ENCODE assay signal across 8 cellular contexts in genomic region chr2:117835990-117836760, GRCh38. TPM values are rescaled to one million over a fixed set of nuclear protein-coding genes. Genes with fewer than 3 reads are reported as not detected.
DNase-seq lines count a peak whose midpoint lies in the region; ATAC-seq, FAIRE-seq and TF ChIP-seq lines count a peak whose summit lies in the region.

No MANE protein-coding gene starts in this region.

- FAIRE-seq in small intestine (lab: Jason Lieb, UNC): no peak

- H3K9me3 ChIP-seq in WERI-Rb-1 (ENCODE audit: severe bottlenecking) (no peaks in the 10 kb centered on the region), small intestine (ENCODE audit: control insufficient read depth, low read depth) (no peaks in the 10 kb centered on the region)

- H3K27ac Mint-ChIP-seq in immature natural killer cell: peak overlapping the region; percentile 50 to 98 (median 92)

- peak; percentile 88 for DNase-seq in D341Med (ENCODE audit: low spot score)
- DNase-seq in HuH-7 (ENCODE audit: low spot score): peak; percentile 81
- DNase-seq in WERI-Rb-1: peak; percentile 83
- DNase-seq in cardiac fibroblast (ENCODE audit: low read depth in 2 of 2): peak; percentile 87 to 90
- DNase-seq in immature natural killer cell: peak; percentile 68 to 69 (median 69)
- DNase-seq in small intestine: peak; percentile 67
- no peak for DNase-seq in NCI-H1436 treated with DMSO at 0.1 percent for 48 hours (lab: John Stamatoyannopoulos, UW)

- peaks cover 2 to 4% (median 2%) of the 10 kb centered on the region in 3 donors for H3K27me3 Mint-ChIP-seq in immature natural killer cell (ENCODE audit: low read depth in 3 of 3)

- peaks cover 3% of the 10 kb centered on the region for H3K36me3 ChIP-seq in WERI-Rb-1
- no peaks in the 10 kb centered on the region for H3K36me3 ChIP-seq in small intestine (ENCODE audit: control insufficient read depth in 2 of 2, insufficient read depth in 2 of 2, low read length in 2 of 2)

- H3K27me3 ChIP-seq in WERI-Rb-1 (ENCODE audit: insufficient read depth, low read depth, severe bottlenecking) (no peaks in the 10 kb centered on the region), small intestine (ENCODE audit: control insufficient read depth in 2 of 2, insufficient read depth in 2 of 2, low read length in 2 of 2) (no peaks in the 10 kb centered on the region)

- peak overlapping the region; percentile 86 to 98 (median 91) for H3K4me3 Mint-ChIP-seq in immature natural killer cell

- peaks cover 16 to 18% of the 10 kb centered on the region in 2 donors for H3K4me1 Mint-ChIP-seq in immature natural killer cell

- ATAC-seq in GM21526 (IDR thresholded peaks at IDR 0.05; ENCODE audit: low FRiP score, unreplicated experiment): peak; percentile 90

- H3K4me3 ChIP-seq in WERI-Rb-1 (ENCODE audit: low read depth, low read length) (no peak overlapping the region), cardiac fibroblast (replicated peaks in 1 of 2; ENCODE audit: low read depth in 2 of 2, low read length in 2 of 2) (peak overlapping the region; percentile 42 to 52), small intestine (ENCODE audit: low read depth in 1 of 2, low read length in 2 of 2) (peak overlapping the region in 1 of 2 donors; percentile 42)

- WGBS in small intestine, 3 donors: 9 to 11% (median 11%) methylated on average over 50 to 53 of the region's 53 CpGs

- H3K4me1 ChIP-seq in small intestine (ENCODE audit: control insufficient read depth in 2 of 2, insufficient read depth in 1 of 2, low read depth in 1 of 2, low read length in 1 of 2): no peaks in the 10 kb centered on the region

- H3K9me3 Mint-ChIP-seq in immature natural killer cell: no peaks in the 10 kb centered on the region

- peaks cover 4 to 16% (median 9%) of the 10 kb centered on the region in 3 donors for H3K36me3 Mint-ChIP-seq in immature natural killer cell

- TF ChIP-seq CTCF in WERI-Rb-1 (IDR thresholded peaks at IDR 0.05; ENCODE audit: low read depth, low read length): peak; percentile 90
- peak; percentile 98 for TF ChIP-seq CTCF in cardiac fibroblast (IDR thresholded peaks at IDR 0.05; ENCODE audit: low read depth, low read length)

- no peak overlapping the region for H3K27ac ChIP-seq in WERI-Rb-1
- H3K27ac ChIP-seq in small intestine (ENCODE audit: low read depth in 1 of 2, low read length in 1 of 2): no peak overlapping the region

RNA-seq across cellular contexts. Expression of gene DDX18, which starts 21.7 kb away (rescaled TPM):
- polyA plus RNA-seq in immature natural killer cell (10 to 100 TPM; 32.2 to 51.6 (median 34.6) TPM), small intestine (10 to 100 TPM; 16.8 to 32.3 (median 18.4) TPM)
